ENCODE assay signal across 8 cellular contexts in the genomic region with DNA sequence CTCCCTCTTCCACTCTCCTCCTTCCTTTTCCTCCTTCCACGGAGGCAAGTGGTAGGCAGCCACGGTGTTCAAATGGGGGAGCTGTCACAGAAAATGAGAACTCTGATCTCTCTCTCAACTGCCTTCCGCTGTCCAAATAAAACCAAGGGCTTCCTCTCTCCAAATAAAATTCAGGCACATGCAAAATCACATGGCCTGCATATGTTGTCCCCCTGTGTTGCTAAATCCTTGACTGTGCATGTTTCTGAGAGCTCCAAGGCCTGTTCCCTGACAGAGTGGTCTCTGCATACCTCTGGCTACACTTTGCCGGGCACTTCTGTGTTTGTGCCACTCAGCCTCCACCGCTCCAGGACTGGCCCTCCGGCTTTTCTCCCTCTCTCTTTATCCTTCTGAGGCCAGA. TPM values are rescaled to one million over a fixed set of nuclear protein-coding genes. Genes with fewer than 3 reads are reported as not detected.
"Had no signal": no experiment of that assay in that cellular context is flagged by ENCODE, and none has a peak within 500 bp of the region (broad histone marks: within the 10 kb centered on the region; RNA-seq: fewer than 3 reads in every experiment).

No MANE protein-coding gene starts in this region.

RNA-seq across cellular contexts. Expression of a gene that starts 39.0 kb away (rescaled TPM):
- total RNA-seq: OCI-LY7, PC-3, PC-9, RPMI7951, SJCRH30, SJSA1, SK-MEL-5 had no signal
- polyA plus RNA-seq: SK-N-SH had no signal

RNA-seq across cellular contexts. Expression of a gene that starts 42.4 kb away (rescaled TPM):
- total RNA-seq: OCI-LY7, PC-3, PC-9, RPMI7951, SJCRH30, SJSA1, SK-MEL-5 had no signal
- polyA plus RNA-seq: SK-N-SH had no signal
